ENCODE assay signal across 8 cellular contexts in genomic region chr11:94237447-94238153, GRCh38.
DNase-seq lines count a peak whose midpoint lies in the region; ATAC-seq and TF ChIP-seq lines count a peak whose summit lies in the region.
"Not testable (repeated sequence)": the region's sequence is repeated elsewhere in the genome, so short reads cannot be mapped to it uniquely, and the experiment has no call there.

No MANE protein-coding gene starts in this region.

- H3K27ac ChIP-seq in HUES6 (ENCODE audit: low read depth, low read length); esophagus muscularis mucosa (replicated peaks in 1 of 4); neuronal stem cell (replicated peaks; ENCODE audit: low read length); aorta (ENCODE audit: low read depth in 1 of 2, low read length in 2 of 2): not testable (repeated sequence)

- not testable (repeated sequence) for H3K79me1 ChIP-seq in neuronal stem cell (ENCODE audit: low read depth, low read length)

- H2BK5ac ChIP-seq in neuronal stem cell (ENCODE audit: low read length) = not testable (repeated sequence)

- not testable (repeated sequence) for H2AK5ac ChIP-seq in neuronal stem cell (ENCODE audit: low read depth, low read length)

- not testable (repeated sequence) for H3K36me3 ChIP-seq in HUES6 (ENCODE audit: control insufficient read depth, insufficient read depth, low read length); esophagus muscularis mucosa; neuronal stem cell (replicated peaks in 1 of 2; ENCODE audit: control insufficient read depth in 2 of 2, insufficient read depth in 2 of 2, low read length in 2 of 2); aorta (ENCODE audit: control insufficient read depth in 1 of 2, insufficient read depth in 2 of 2, low read length in 1 of 2)

- not testable (repeated sequence) for H3K4me2 ChIP-seq in neuronal stem cell (ENCODE audit: insufficient read depth, low read length, poor library complexity, severe bottlenecking)

- H3K9ac ChIP-seq in HUES6 (ENCODE audit: low read length) = peak overlapping the region; percentile 12
- not testable (repeated sequence) for H3K9ac ChIP-seq in neuronal stem cell (ENCODE audit: low read depth, low read length, poor library complexity)

- H3K18ac ChIP-seq in neuronal stem cell (ENCODE audit: low read length) = peak overlapping the region; percentile 9

- H4K8ac ChIP-seq in neuronal stem cell (ENCODE audit: low read depth, low read length) = not testable (repeated sequence)

- peak overlapping the region; percentile 48 for H2BK12ac ChIP-seq in neuronal stem cell (ENCODE audit: low read length)

- peak overlapping the region; percentile 60 for H4K91ac ChIP-seq in neuronal stem cell (ENCODE audit: low read depth, low read length, poor library complexity)

- H3K23ac ChIP-seq in neuronal stem cell (ENCODE audit: low read depth, low read length, poor library complexity) = not testable (repeated sequence)

- not testable (repeated sequence) for ATAC-seq in aorta (ENCODE audit: low FRiP score)

- not testable (repeated sequence) for H2BK120ac ChIP-seq in neuronal stem cell (ENCODE audit: low read depth, low read length)

- H3K4ac ChIP-seq in neuronal stem cell (ENCODE audit: low read length) = not testable (repeated sequence)

- H3K4me1 ChIP-seq in HUES6 (ENCODE audit: control insufficient read depth, insufficient read depth, low read length); esophagus muscularis mucosa; neuronal stem cell (ENCODE audit: control insufficient read depth in 2 of 2, insufficient read depth in 1 of 2, low read depth in 1 of 2, low read length in 2 of 2); aorta (ENCODE audit: control insufficient read depth in 1 of 2, insufficient read depth in 2 of 2, low read length in 2 of 2): not testable (repeated sequence)

- H3K9me3 ChIP-seq in HUES6 (ENCODE audit: control insufficient read depth, insufficient read depth, low read depth, low read length) (peaks cover 22% of the 10 kb centered on the region), esophagus muscularis mucosa (peaks cover 5 to 36% (median 30%) of the 10 kb centered on the region in 4 donors)
- H3K9me3 ChIP-seq in neuronal stem cell (replicated peaks in 1 of 2; ENCODE audit: control insufficient read depth in 2 of 2, insufficient read depth in 1 of 2, low read depth in 1 of 2, low read length in 2 of 2); aorta (ENCODE audit: control insufficient read depth, low read length): not testable (repeated sequence)

- TF ChIP-seq POLR2A in esophagus muscularis mucosa (IDR thresholded peaks at IDR 0.05; ENCODE audit: low read depth) = peak; percentile 10

- H2BK15ac ChIP-seq in neuronal stem cell (ENCODE audit: low read length) = not testable (repeated sequence)

- H3K4me3 ChIP-seq in HUES6 (ENCODE audit: low read depth, low read length) = peak overlapping the region; percentile 40
- H3K4me3 ChIP-seq in esophagus muscularis mucosa; neuronal stem cell (ENCODE audit: low read length in 2 of 2); aorta (ENCODE audit: low read length in 2 of 2): not testable (repeated sequence)

- DNase-seq in T-helper 9 cell (peak; percentile 5), left kidney (ENCODE audit: low read depth, low spot score) (peak; percentile 12), aorta (peak; percentile 62 to 90)
- peak; percentile 81 for DNase-seq in activated effector memory CD4-positive, alpha-beta T cell treated with anti-CD3 and anti-CD28 coated beads, Interleukin-2, amount 50 U/mL, for 16 hours
- not testable (repeated sequence) for DNase-seq in esophagus muscularis mucosa (ENCODE audit: extremely low spot score); neuronal stem cell (ENCODE audit: low spot score)
- DNase-seq in stimulated activated CD4-positive, alpha-beta T cell treated with anti-CD3 and anti-CD28 coated beads, Interleukin-4, amount 100 ng/mL, for 4 hours = peak; percentile 6 to 20

- peak overlapping the region; percentile 12 for H3K14ac ChIP-seq in neuronal stem cell (ENCODE audit: low read length)

- TF ChIP-seq CTCF in esophagus muscularis mucosa (IDR thresholded peaks at IDR 0.05) = not testable (repeated sequence)

- TF ChIP-seq EP300 in esophagus muscularis mucosa (IDR thresholded peaks at IDR 0.05) = not testable (repeated sequence)

- not testable (repeated sequence) for H3K27me3 ChIP-seq in HUES6 (ENCODE audit: control insufficient read depth, insufficient read depth, low read length); neuronal stem cell (ENCODE audit: control insufficient read depth in 3 of 3, insufficient read depth in 3 of 3, low read depth in 1 of 3, low read length in 3 of 3); aorta (ENCODE audit: control insufficient read depth in 1 of 2, insufficient read depth in 2 of 2, low read length in 1 of 2)
- peaks cover 0 to 11% (median 0%) of the 10 kb centered on the region in 4 donors for H3K27me3 ChIP-seq in esophagus muscularis mucosa

- intact Hi-C loops in esophagus muscularis mucosa (cut with DNase I); aorta (cut with DNase I): not testable (repeated sequence)

- H2AFZ ChIP-seq in neuronal stem cell (ENCODE audit: low read length) = peak overlapping the region; percentile 72

- WGBS in esophagus muscularis mucosa = 80% methylated on average over 18 of the region's 18 CpGs
- no CpG with 5 or more reads among the region's 18 CpGs for WGBS in neuronal stem cell (ENCODE audit: extremely low coverage in 2 of 2, insufficient read length in 2 of 2, insufficient replicate concordance in 1 of 2), 2 donors
- 74 to 77% methylated on average over 18 of the region's 18 CpGs for WGBS in aorta, 2 donors
